Comparison of ENCODE assay signal across 9 cellular contexts in genomic region chr9:127388856-127389238, GRCh38. TPM values are rescaled to one million over a fixed set of nuclear protein-coding genes. Genes with fewer than 3 reads are reported as not detected.
A peak's percentile ranks its signal among the peaks of the same experiment; 100 is the strongest.
DNase-seq lines count a peak whose midpoint lies in the region; ATAC-seq and TF ChIP-seq lines count a peak whose summit lies in the region.
"Had no signal": no experiment of that assay in that cellular context is flagged by ENCODE, and none has a peak within 500 bp of the region (broad histone marks: within the 10 kb centered on the region; RNA-seq: fewer than 3 reads in every experiment).

No MANE protein-coding gene starts in this region.

- no peak for DNase-seq in cardiac muscle cell (ENCODE audit: low read depth in 1 of 2, low spot score in 1 of 2)
- DNase-seq in left ventricle myocardium inferior: no peak
- no peak for DNase-seq in activated naive CD8-positive, alpha-beta T cell treated with anti-CD3 and anti-CD28 coated beads, Interleukin-2, amount 50 U/mL, for 24 hours
- no peak for DNase-seq in putamen (ENCODE audit: low spot score)
- DNase-seq in T1000 (lab: John Stamatoyannopoulos, UW): no peak
- DNase-seq: NCI-H510A had no signal

- peak overlapping the region; percentile 31 for H3K27ac ChIP-seq in cardiac muscle cell
- H3K27ac ChIP-seq in left ventricle myocardium inferior (replicated peaks): no peak overlapping the region
- peak overlapping the region; percentile 92 for H3K27ac ChIP-seq in mesodermal cell (ENCODE audit: low read depth, low read length, severe bottlenecking)
- H3K27ac ChIP-seq in urinary bladder (ENCODE audit: low read depth): peak overlapping the region; percentile 26

- peaks cover 35% of the 10 kb centered on the region for H3K4me1 Mint-ChIP-seq in activated naive CD8-positive, alpha-beta T cell treated with anti-CD3 and anti-CD28 coated beads, Interleukin-2, amount 50 U/mL, for 24 hours

- H3K27me3 ChIP-seq in cardiac muscle cell (no peaks in the 10 kb centered on the region), left ventricle myocardium inferior (ENCODE audit: low read depth) (no peaks in the 10 kb centered on the region)

- peaks cover 77% of the 10 kb centered on the region for H3K27me3 Mint-ChIP-seq in activated naive CD8-positive, alpha-beta T cell treated with anti-CD3 and anti-CD28 coated beads, Interleukin-2, amount 50 U/mL, for 24 hours

- H3K36me3 ChIP-seq in cardiac muscle cell (no peaks in the 10 kb centered on the region), left ventricle myocardium inferior (peaks cover 14% of the 10 kb centered on the region), mesodermal cell (ENCODE audit: control insufficient read depth, insufficient read depth, low read length) (no peaks in the 10 kb centered on the region), urinary bladder (ENCODE audit: insufficient read depth) (no peaks in the 10 kb centered on the region)

- peak overlapping the region; percentile 66 for H3K4me3 Mint-ChIP-seq in activated naive CD8-positive, alpha-beta T cell treated with anti-CD3 and anti-CD28 coated beads, Interleukin-2, amount 50 U/mL, for 24 hours

- WGBS in mesodermal cell (ENCODE audit: insufficient coverage in 2 of 2), 2 experiments: 71% methylated on average over 6 of the region's 6 CpGs
- 45% methylated on average over 6 of the region's 6 CpGs for WGBS in urinary bladder

- peaks cover 3% of the 10 kb centered on the region for H3K36me3 Mint-ChIP-seq in activated naive CD8-positive, alpha-beta T cell treated with anti-CD3 and anti-CD28 coated beads, Interleukin-2, amount 50 U/mL, for 24 hours (ENCODE audit: low read depth)

- H3K9me3 ChIP-seq in cardiac muscle cell (ENCODE audit: low read depth) (no peaks in the 10 kb centered on the region), left ventricle myocardium inferior (replicated peaks) (no peaks in the 10 kb centered on the region), mesodermal cell (ENCODE audit: control insufficient read depth, low read length) (no peaks in the 10 kb centered on the region)

- ATAC-seq in activated naive CD8-positive, alpha-beta T cell treated with anti-CD3 and anti-CD28 coated beads, Interleukin-2, amount 50 U/mL, for 24 hours: no peak
- no peak for ATAC-seq in HG03521 (IDR thresholded peaks at IDR 0.05; ENCODE audit: unreplicated experiment)

- H3K4me3 ChIP-seq in cardiac muscle cell (no peak overlapping the region), left ventricle myocardium inferior (no peak overlapping the region), mesodermal cell (ENCODE audit: extremely low read depth, insufficient read depth, low read length, poor library complexity, severe bottlenecking) (no peak overlapping the region), urinary bladder (ENCODE audit: low read depth, low read length) (no peak overlapping the region)

- H3K27ac Mint-ChIP-seq in activated naive CD8-positive, alpha-beta T cell treated with anti-CD3 and anti-CD28 coated beads, Interleukin-2, amount 50 U/mL, for 24 hours: peak overlapping the region; percentile 88

- no peaks in the 10 kb centered on the region for H3K4me1 ChIP-seq in cardiac muscle cell (ENCODE audit: low read depth)
- H3K4me1 ChIP-seq in left ventricle myocardium inferior: peaks cover 3% of the 10 kb centered on the region
- H3K4me1 ChIP-seq in mesodermal cell (ENCODE audit: control insufficient read depth, insufficient read depth, low read length, poor library complexity, severe bottlenecking): peaks cover 29% of the 10 kb centered on the region
- H3K4me1 ChIP-seq in urinary bladder (ENCODE audit: insufficient read depth): no peaks in the 10 kb centered on the region

- TF ChIP-seq CTCF in cardiac muscle cell (IDR thresholded peaks at IDR 0.05; ENCODE audit: low read depth, low read length) (no peak), left ventricle myocardium inferior (IDR thresholded peaks at IDR 0.05; ENCODE audit: borderline replicate concordance) (no peak)

- no peaks in the 10 kb centered on the region for H3K9me3 Mint-ChIP-seq in activated naive CD8-positive, alpha-beta T cell treated with anti-CD3 and anti-CD28 coated beads, Interleukin-2, amount 50 U/mL, for 24 hours

- intact Hi-C loops in left ventricle myocardium inferior (cut with micrococcal nuclease): no loop called here

RNA-seq across cellular contexts. Expression of gene SLC2A8, which starts 8.1 kb away (rescaled TPM):
- 45.1 and 45.3 TPM in 2 replicates for total RNA-seq in cardiac muscle cell
- 54.2 and 62.2 TPM in 2 replicates for polyA plus RNA-seq in cardiac muscle cell
- total RNA-seq in left ventricle myocardium inferior: 16.1 TPM
- 14.2 TPM for polyA plus RNA-seq in mesodermal cell (2013, experiment 1 of 2)
- 12.7 TPM for polyA plus RNA-seq in mesodermal cell (2013, experiment 2 of 2)
- 20.8 TPM for total RNA-seq in urinary bladder
- polyA plus RNA-seq in urinary bladder: 140 TPM

RNA-seq across cellular contexts. Expression of gene ZNF79, which starts 35.3 kb away (rescaled TPM):
- 8.2 and 8.8 TPM in 2 replicates for total RNA-seq in cardiac muscle cell
- 4.6 and 5.2 TPM in 2 replicates for polyA plus RNA-seq in cardiac muscle cell
- 6.2 TPM for total RNA-seq in left ventricle myocardium inferior
- 6.5 TPM for polyA plus RNA-seq in mesodermal cell (2013, experiment 1 of 2)
- 6.5 TPM for polyA plus RNA-seq in mesodermal cell (2013, experiment 2 of 2)
- total RNA-seq in urinary bladder: 10.7 TPM
- 6.7 TPM for polyA plus RNA-seq in urinary bladder
